Comparison of ENCODE assay signal across 8 cellular contexts in the genomic region with DNA sequence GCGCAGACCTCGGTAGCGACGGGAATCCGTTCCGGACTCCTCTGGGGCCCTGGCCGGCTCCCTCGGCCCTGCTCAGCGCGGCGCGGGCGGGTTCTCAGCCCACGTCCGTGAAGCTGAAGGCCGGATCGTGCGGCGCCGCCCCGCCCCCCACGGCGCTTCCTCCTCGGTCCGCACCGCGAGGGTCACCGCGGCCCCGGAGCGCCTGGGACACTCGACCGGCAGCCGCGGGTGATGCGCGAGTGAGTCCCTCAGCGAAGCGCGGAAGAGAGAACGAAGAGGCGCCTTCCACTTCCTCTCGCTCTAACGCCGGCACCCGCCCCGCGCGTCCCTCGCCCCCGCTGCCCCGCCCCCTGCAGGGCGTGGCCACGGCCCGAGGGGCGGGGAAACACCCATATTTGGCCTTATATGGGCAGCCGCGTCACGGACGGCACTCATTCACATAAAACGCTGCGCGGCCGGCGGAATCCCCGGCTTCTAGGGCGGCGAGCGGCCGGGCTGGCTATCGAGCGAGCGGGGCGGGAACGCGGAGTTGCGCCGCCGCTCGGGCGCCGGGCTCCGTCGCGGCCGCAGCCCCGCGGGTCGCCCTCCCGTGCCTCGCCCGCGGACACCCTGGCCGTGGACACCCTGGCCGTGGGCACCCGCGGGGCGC. TPM values are rescaled to one million over a fixed set of nuclear protein-coding genes. Genes with fewer than 3 reads are reported as not detected.
DNase-seq lines count a peak whose midpoint lies in the region; ATAC-seq and TF ChIP-seq lines count a peak whose summit lies in the region.

TSS of gene DUSP5 (plus strand) at position 470 of the 649 bp plus-strand sequence. CDS start 215 bp downstream, outside the sequence.

- DNase-seq in Daoy (ENCODE audit: low read depth) (peak; percentile 94), KG1 (lab: John Stamatoyannopoulos, UW) (peak; percentile 93), RWPE2 (ENCODE audit: low spot score) (peak; percentile 90), fibroblast of peridontal ligament (ENCODE audit: extremely low read depth) (peak; percentile 92)
- peak; percentile 94 for DNase-seq in activated T-helper 9 cell treated with anti-CD3 and anti-CD28 coated beads, Interleukin-2, amount 50 U/mL, for 16 hours (ENCODE audit: low read depth)
- DNase-seq in natural killer cell treated with Interleukin-12 subunit alpha and Interleukin-12 subunit beta and Interleukin-15 and Interleukin-18, amount 100 ng/mL, for 72 hours (ENCODE audit: low spot score), result peak; percentile 96
- peak; percentile 90 for DNase-seq in stimulated activated naive CD4-positive, alpha-beta T cell treated with Interleukin-2 at 50 U/mL for 16 hours (lab: John Stamatoyannopoulos, UW)

- H3K27me3 ChIP-seq in RWPE2 (ENCODE audit: insufficient read depth, poor library complexity, severe bottlenecking), result no peaks in the 10 kb centered on the region

- TF ChIP-seq CTCF in RWPE2 (IDR thresholded peaks at IDR 0.05; ENCODE audit: poor library complexity, severe bottlenecking), result no peak

- no peaks in the 10 kb centered on the region for H3K9me3 ChIP-seq in RWPE2 (ENCODE audit: severe bottlenecking)

- peaks cover 52 to 72% of the 10 kb centered on the region in 2 donors for H3K4me1 Mint-ChIP-seq in natural killer cell treated with Interleukin-12 subunit alpha and Interleukin-12 subunit beta and Interleukin-15 and Interleukin-18, amount 100 ng/mL, for 72 hours (ENCODE audit: low read depth in 2 of 2)

- peak; percentile 64 for ATAC-seq in GM21723 (IDR thresholded peaks at IDR 0.05; ENCODE audit: unreplicated experiment)
- ATAC-seq in RWPE2 (ENCODE audit: low read depth), result peak; percentile 37
- ATAC-seq in natural killer cell treated with Interleukin-12 subunit alpha and Interleukin-12 subunit beta and Interleukin-15 and Interleukin-18, amount 100 ng/mL, for 72 hours, result peak; percentile 86 to 92

- no peaks in the 10 kb centered on the region for H3K9me3 Mint-ChIP-seq in natural killer cell treated with Interleukin-12 subunit alpha and Interleukin-12 subunit beta and Interleukin-15 and Interleukin-18, amount 100 ng/mL, for 72 hours

- H3K27ac ChIP-seq in RWPE2 (ENCODE audit: poor library complexity, severe bottlenecking), result peak within 1 kb of the TSS; percentile 92

- peak within 1 kb of the TSS; percentile 99 for H3K4me3 Mint-ChIP-seq in natural killer cell treated with Interleukin-12 subunit alpha and Interleukin-12 subunit beta and Interleukin-15 and Interleukin-18, amount 100 ng/mL, for 72 hours

- peak within 1 kb of the TSS; percentile 97 to 99 for H3K27ac Mint-ChIP-seq in natural killer cell treated with Interleukin-12 subunit alpha and Interleukin-12 subunit beta and Interleukin-15 and Interleukin-18, amount 100 ng/mL, for 72 hours

- H3K36me3 Mint-ChIP-seq in natural killer cell treated with Interleukin-12 subunit alpha and Interleukin-12 subunit beta and Interleukin-15 and Interleukin-18, amount 100 ng/mL, for 72 hours, result peaks cover 44% of the 10 kb centered on the region

- no peaks in the 10 kb centered on the region for H3K27me3 Mint-ChIP-seq in natural killer cell treated with Interleukin-12 subunit alpha and Interleukin-12 subunit beta and Interleukin-15 and Interleukin-18, amount 100 ng/mL, for 72 hours

- peaks cover 43% of the 10 kb centered on the region for H3K4me1 ChIP-seq in RWPE2 (ENCODE audit: insufficient read depth, poor library complexity, severe bottlenecking)

- H3K4me3 ChIP-seq in RWPE2 (ENCODE audit: severe bottlenecking), result peak within 1 kb of the TSS; percentile 73

- H3K36me3 ChIP-seq in RWPE2 (ENCODE audit: low read depth), result peaks cover 32% of the 10 kb centered on the region

RNA-seq across cellular contexts. Expression of gene DUSP5, which starts in this region (rescaled TPM):
- total RNA-seq in Daoy (2014; rRNA removed; shearing (Covaris generic)), result 9.1 and 9.9 TPM in 2 replicates
- total RNA-seq in natural killer cell treated with Interleukin-12 subunit alpha and Interleukin-12 subunit beta and Interleukin-15 and Interleukin-18, amount 100 ng/mL, for 72 hours, result 100 to 1,000 TPM; 159 to 311 TPM

Comparison
In these comparisons a context has a peak if more than half of its experiments do, and no peak if none do; other contexts are left out.
1. Peak in every context shown above with its lines: DNase-seq, ATAC-seq, H3K4me3 ChIP-seq and H3K27ac ChIP-seq.
2. RNA of gene DUSP5 (total RNA-seq): 159 to 311 TPM in natural killer cell treated with Interleukin-12 subunit alpha and Interleukin-12 subunit beta and Interleukin-15 and Interleukin-18, amount 100 ng/mL, for 72 hours; 9.1 to 9.9 TPM in Daoy; every median in the first group is over 10 times any median in the second.
3. ATAC-seq: peak in every context shown above with its lines; median percentile 89 in natural killer cell treated with Interleukin-12 subunit alpha and Interleukin-12 subunit beta and Interleukin-15 and Interleukin-18, amount 100 ng/mL, for 72 hours; 64 in GM21723; 37 in RWPE2.